ENCODE assay signal across 8 cellular contexts in the genomic region with DNA sequence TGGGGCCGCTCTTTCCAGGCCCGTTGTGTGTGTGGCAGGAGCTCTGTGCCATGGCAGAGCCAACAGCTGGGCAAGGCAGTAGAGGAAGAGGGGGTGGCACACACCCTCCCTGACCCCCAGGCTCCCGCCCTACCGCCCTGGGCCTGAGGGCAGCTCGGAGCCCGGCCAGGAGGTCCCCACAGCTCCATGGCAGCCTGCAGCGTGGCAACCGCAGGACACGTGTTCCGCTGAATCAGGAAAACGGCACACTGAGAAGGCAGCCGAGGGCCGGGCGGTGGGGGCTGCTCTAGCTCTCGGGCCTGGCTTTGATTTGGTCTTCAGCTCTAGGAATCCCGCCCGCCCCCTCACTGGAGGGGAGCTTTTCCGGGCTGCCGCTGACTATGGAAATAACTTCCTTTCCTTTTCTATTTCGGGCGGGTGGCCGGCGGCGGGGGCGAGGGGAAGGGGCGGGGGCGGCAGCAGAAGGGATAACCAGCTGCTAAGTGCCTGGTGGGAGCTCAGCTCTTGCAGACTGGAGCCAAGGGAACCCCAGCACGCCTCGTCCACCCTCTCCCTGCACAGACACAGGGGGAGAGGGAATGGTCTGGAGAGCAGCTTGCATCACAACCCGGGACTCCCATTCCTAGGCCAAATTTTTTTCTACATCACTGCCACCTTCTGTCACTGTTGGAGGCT. TPM values are rescaled to one million over a fixed set of nuclear protein-coding genes. Genes with fewer than 3 reads are reported as not detected.
DNase-seq lines count a peak whose midpoint lies in the region; ATAC-seq, FAIRE-seq and TF ChIP-seq lines count a peak whose summit lies in the region.

No MANE protein-coding gene starts in this region.

- TF ChIP-seq POLR2A in heart left ventricle (IDR thresholded peaks at IDR 0.05) = no peak

- peak overlapping the region; percentile 47 to 88 (median 75); a peak in 21 of 22 replicates for H3K9ac ChIP-seq in BLaER1 treated with 17β-estradiol and CSF1 and Interleukin-3, amounts not matched to agents 10 nM and 100 nM

- no peaks in the 10 kb centered on the region for H3K9me3 ChIP-seq in BLaER1 treated with 17β-estradiol and CSF1 and Interleukin-3, amounts not matched to agents 10 nM and 100 nM (replicated peaks in 1 of 11)
- H3K9me3 ChIP-seq in heart left ventricle (no peaks in the 10 kb centered on the region), pancreas (no peaks in the 10 kb centered on the region)

- H4K20me1 ChIP-seq in BLaER1 treated with 17β-estradiol and CSF1 and Interleukin-3, amounts not matched to agents 10 nM and 100 nM = peaks cover 0 to 54% (median 0%) of the 10 kb centered on the region in 11 experiments; a peak in 6 of 22 replicates

- DNase-seq in NCI-H2171 (lab: John Stamatoyannopoulos, UW) (peak; percentile 80), amniotic epithelial cell (ENCODE audit: low read depth) (peak; percentile 89), heart left ventricle (peak; percentile 83 to 91 (median 90)), pancreas (peak in 3 of 6 donors; percentile 41 to 78 (median 51)), NCI-H526 (lab: John Stamatoyannopoulos, UW) (no peak), NCI-H2081 (lab: John Stamatoyannopoulos, UW) (no peak), DMS153 (lab: John Stamatoyannopoulos, UW) (no peak)

- peak overlapping the region; percentile 91 to 100 (median 99) for H3K4me2 ChIP-seq in BLaER1 treated with 17β-estradiol and CSF1 and Interleukin-3, amounts not matched to agents 10 nM and 100 nM

- H3K27ac ChIP-seq in BLaER1 treated with 17β-estradiol and CSF1 and Interleukin-3, amounts not matched to agents 10 nM and 100 nM = peak overlapping the region in 10 of 11 experiments; percentile 26 to 97 (median 92); a peak in 20 of 22 replicates
- H3K27ac ChIP-seq in heart left ventricle (peak overlapping the region; percentile 56 to 93 (median 86)), pancreas (peak overlapping the region; percentile 57 to 85 (median 70))

- H3K27me3 ChIP-seq in BLaER1 treated with 17β-estradiol and CSF1 and Interleukin-3, amounts not matched to agents 10 nM and 100 nM = peaks cover 0 to 6% (median 0%) of the 10 kb centered on the region in 11 experiments; a peak in 1 of 22 replicates
- no peaks in the 10 kb centered on the region for H3K27me3 ChIP-seq in heart left ventricle
- H3K27me3 ChIP-seq in pancreas = no peaks in the 10 kb centered on the region

- intact Hi-C loops in heart left ventricle (cut with DNase I) (loop anchor here in 6 of 10 donors (1.0 to 5.0 kb wide), 6 partner anchors 16 to 123 kb away; partner anchors contain the start of genes VEZF1 (in 3 of the 6) and CUEDC1 (in 1 of the 6)), pancreas (cut with DNase I) (no loop called here)

- TF ChIP-seq CTCF in heart left ventricle (IDR thresholded peaks at IDR 0.05) = no peak
- TF ChIP-seq CTCF in pancreas (IDR thresholded peaks at IDR 0.05) = no peak

- peaks cover 0 to 12% (median 0%) of the 10 kb centered on the region in 11 experiments; a peak in 2 of 22 replicates for H3K36me3 ChIP-seq in BLaER1 treated with 17β-estradiol and CSF1 and Interleukin-3, amounts not matched to agents 10 nM and 100 nM
- H3K36me3 ChIP-seq in heart left ventricle (peaks cover 0 to 75% (median 55%) of the 10 kb centered on the region in 9 donors), pancreas (peaks cover 0 to 7% (median 5%) of the 10 kb centered on the region in 3 donors)

- peak; percentile 59 to 84 (median 72) for ATAC-seq in heart left ventricle
- peak in 3 of 4 donors; percentile 43 to 68 (median 52) for ATAC-seq in pancreas

- WGBS in heart left ventricle, 4 donors = 3 to 8% (median 4%) methylated on average over 10 to 30 of the region's 30 CpGs
- WGBS in pancreas, 2 donors = 75 to 76% methylated on average over 27 to 30 of the region's 30 CpGs

- peaks cover 88 to 100% (median 99%) of the 10 kb centered on the region in 10 experiments for H3K4me1 ChIP-seq in BLaER1 treated with 17β-estradiol and CSF1 and Interleukin-3, amounts not matched to agents 10 nM and 100 nM
- H3K4me1 ChIP-seq in heart left ventricle (peaks cover 15 to 79% (median 56%) of the 10 kb centered on the region in 12 donors), pancreas (peaks cover 0 to 11% (median 8%) of the 10 kb centered on the region in 3 donors)

- H3K4me3 ChIP-seq in BLaER1 treated with 17β-estradiol and CSF1 and Interleukin-3, amounts not matched to agents 10 nM and 100 nM = peak overlapping the region in 9 of 10 experiments; percentile 12 to 56 (median 41); a peak in 15 of 20 replicates
- H3K4me3 ChIP-seq in heart left ventricle = peak overlapping the region in 9 of 12 donors; percentile 6 to 39 (median 29)
- no peak overlapping the region for H3K4me3 ChIP-seq in pancreas

- no peak for FAIRE-seq in pancreas (lab: Jason Lieb, UNC)

RNA-seq across cellular contexts. Expression of gene MRPS23, which starts 24.7 kb away (rescaled TPM):
- total RNA-seq in heart left ventricle = 10 to 100 TPM; 44.6 to 99.3 (median 71.8) TPM
- polyA plus RNA-seq in heart left ventricle = 100 to 1,000 TPM in 1 of 2 donors, 10 to 100 TPM in 1; 23.9 to 207 TPM
- total RNA-seq in pancreas = 10 to 100 TPM; 12.7 to 25.4 (median 15.5) TPM
- 10 to 100 TPM in 1 of 2 donors, 1 to 10 TPM in 1; 5.8 to 15.8 TPM for polyA plus RNA-seq in pancreas

Comparison
In these comparisons a context has a peak if more than half of its experiments do, and no peak if none do; other contexts are left out.
1. H3K4me3 ChIP-seq: peak in BLaER1 treated with 17β-estradiol and CSF1 and Interleukin-3, amounts not matched to agents 10 nM and 100 nM (9 of 10) and heart left ventricle (9 of 12); none in pancreas (0 of 4).
2. DNase-seq: peak in NCI-H2171 (single experiment), amniotic epithelial cell (single experiment) and heart left ventricle (5 of 5); none in NCI-H526 (0 of 2), NCI-H2081 (0 of 2) and DMS153 (single experiment).
3. intact Hi-C loops: an anchor here in heart left ventricle (1.0 to 5.0 kb wide); none called in pancreas.
4. Peak in every context shown above with its lines, with median percentiles within 50 percentile points of each other: H3K27ac ChIP-seq.